ENCODE assay signal across 1 cellular context in genomic region chr6:1498491-1499113, GRCh38.
TF ChIP-seq lines count a peak whose summit lies in the region.

No MANE protein-coding gene starts in this region.

TF ChIP-seq in GM23338, 12 proteins besides CTCF, POLR2A, EP300 and RAD21 (continued from another document):
- no peak for TF ChIP-seq ETS1 (IDR thresholded peaks at IDR 0.05)
- no peak for TF ChIP-seq ZNF462 (CRISPR knock-in tag; IDR thresholded peaks at IDR 0.05)
- TF ChIP-seq POLR2AphosphoS5 (IDR thresholded peaks at IDR 0.05; ENCODE audit: low read depth) = no peak
